4 cellular contexts compared by ENCODE assay signal in the genomic region with DNA sequence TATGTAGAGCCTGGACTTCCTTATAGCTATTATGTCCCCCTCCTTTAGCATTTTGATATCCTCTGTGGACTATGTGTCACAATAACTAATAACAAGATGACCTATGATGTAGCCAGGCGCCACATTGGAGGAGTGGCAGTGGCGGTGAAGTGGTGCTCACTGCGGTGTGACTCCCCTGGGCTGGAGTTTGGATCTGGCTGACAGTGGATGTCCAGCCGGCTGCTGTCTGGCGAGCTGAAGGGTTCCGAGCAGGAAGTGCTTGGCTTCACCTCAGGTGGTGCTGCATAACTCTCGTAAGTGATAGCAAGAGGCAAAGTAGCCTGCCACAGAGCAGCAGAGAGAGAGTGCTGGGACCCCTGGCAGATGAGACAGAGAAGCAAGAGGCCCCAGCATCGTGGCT. TPM values are rescaled to one million over a fixed set of nuclear protein-coding genes. Genes with fewer than 3 reads are reported as not detected.
"Had no signal": no experiment of that assay in that cellular context is flagged by ENCODE, and none has a peak within 500 bp of the region (broad histone marks: within the 10 kb centered on the region; RNA-seq: fewer than 3 reads in every experiment).

No MANE protein-coding gene starts in this region.

RNA-seq across cellular contexts. Expression of a gene that starts 25.1 kb away (rescaled TPM):
- total RNA-seq: M059J, PC-3, SJCRH30, SK-MEL-5 had no signal
